Comparison of ENCODE assay signal across 9 cellular contexts in genomic region chr1:19437911-19438310, GRCh38. TPM values are rescaled to one million over a fixed set of nuclear protein-coding genes. Genes with fewer than 3 reads are reported as not detected.
DNase-seq lines count a peak whose midpoint lies in the region; ATAC-seq and TF ChIP-seq lines count a peak whose summit lies in the region.
"Had no signal": no experiment of that assay in that cellular context is flagged by ENCODE, and none has a peak within 500 bp of the region (broad histone marks: within the 10 kb centered on the region; RNA-seq: fewer than 3 reads in every experiment).

No MANE protein-coding gene starts in this region.

- H3K9ac ChIP-seq in smooth muscle cell (ENCODE audit: low read depth): no peak overlapping the region

- H3K27ac ChIP-seq in Peyer's patch (peak overlapping the region; percentile 48 to 88 (median 70)), cingulate gyrus (ENCODE audit: low read depth, low read length) (peak overlapping the region; percentile 88), left lung (peak overlapping the region; percentile 75 to 79), smooth muscle cell (ENCODE audit: low read depth) (peak overlapping the region; percentile 89)

- peaks cover 45% of the 10 kb centered on the region for H3K4me1 Mint-ChIP-seq in T-helper 2 cell treated with Interferon-gamma antibody and Interleukin-4, amounts not matched to agents 5 μg/mL and 100 μg/mL, for 36 hours (ENCODE audit: low read depth)

- no peak overlapping the region for H2AFZ ChIP-seq in smooth muscle cell (ENCODE audit: low read depth)

- H3K4me3 ChIP-seq in Peyer's patch: no peak overlapping the region
- no peak overlapping the region for H3K4me3 ChIP-seq in left lung
- no peak overlapping the region for H3K4me3 ChIP-seq in smooth muscle cell

- H3K9me3 ChIP-seq in Peyer's patch (no peaks in the 10 kb centered on the region), left lung (no peaks in the 10 kb centered on the region), smooth muscle cell (replicated peaks; ENCODE audit: low read depth) (no peaks in the 10 kb centered on the region)

- no peaks in the 10 kb centered on the region for H3K27me3 Mint-ChIP-seq in T-helper 2 cell treated with Interferon-gamma antibody and Interleukin-4, amounts not matched to agents 5 μg/mL and 100 μg/mL, for 36 hours (ENCODE audit: low read depth)

- DNase-seq in Peyer's patch: peak in 1 of 3 donors; percentile 76
- DNase-seq in left lung: peak; percentile 57 to 78
- no peak for DNase-seq in smooth muscle cell (lab: John Stamatoyannopoulos, UW; ENCODE audit: unreplicated experiment)
- no peak for DNase-seq in stimulated activated CD4-positive, alpha-beta T cell treated with anti-CD3 and anti-CD28 coated beads, Interleukin-4, amount 100 ng/mL, for 4 hours
- no peak for DNase-seq in T-helper 2 cell treated with Interferon-gamma antibody and Interleukin-4, amounts not matched to agents 5 μg/mL and 100 μg/mL, for 36 hours (ENCODE audit: low spot score)
- DNase-seq: NCI-H446 had no signal

- H3K36me3 Mint-ChIP-seq in T-helper 2 cell treated with Interferon-gamma antibody and Interleukin-4, amounts not matched to agents 5 μg/mL and 100 μg/mL, for 36 hours (ENCODE audit: low read depth): peaks cover 37% of the 10 kb centered on the region

- TF ChIP-seq CTCF in Peyer's patch (IDR thresholded peaks at IDR 0.05): no peak
- no peak for TF ChIP-seq CTCF in left lung (IDR thresholded peaks at IDR 0.05)
- no peak for TF ChIP-seq CTCF in smooth muscle cell (IDR thresholded peaks at IDR 0.05; ENCODE audit: borderline replicate concordance, insufficient read depth, poor library complexity, severe bottlenecking)

- 83% methylated on average over 17 of the region's 17 CpGs for WGBS in smooth muscle cell (ENCODE audit: low lambda C conversion rate)

- H3K4me1 ChIP-seq in Peyer's patch (peaks cover 0 to 87% (median 15%) of the 10 kb centered on the region in 4 donors), left lung (peaks cover 67 to 86% of the 10 kb centered on the region in 2 donors), smooth muscle cell (ENCODE audit: low read depth) (peaks cover 15% of the 10 kb centered on the region)

- no peaks in the 10 kb centered on the region for H3K36me3 ChIP-seq in Peyer's patch
- peaks cover 0 to 3% of the 10 kb centered on the region in 2 donors for H3K36me3 ChIP-seq in left lung
- no peaks in the 10 kb centered on the region for H3K36me3 ChIP-seq in smooth muscle cell (ENCODE audit: low read depth)

- peak; percentile 31 for ATAC-seq in left lung
- no peak for ATAC-seq in HG03095 (IDR thresholded peaks at IDR 0.05; ENCODE audit: unreplicated experiment)
- no peak for ATAC-seq in GM18519 (IDR thresholded peaks at IDR 0.05; ENCODE audit: low FRiP score, unreplicated experiment)

- H3K27me3 ChIP-seq in Peyer's patch (no peaks in the 10 kb centered on the region), left lung (no peaks in the 10 kb centered on the region), smooth muscle cell (ENCODE audit: low read depth) (no peaks in the 10 kb centered on the region)

- H3K27ac Mint-ChIP-seq in T-helper 2 cell treated with Interferon-gamma antibody and Interleukin-4, amounts not matched to agents 5 μg/mL and 100 μg/mL, for 36 hours: no peak overlapping the region

- H3K4me2 ChIP-seq in smooth muscle cell: no peak overlapping the region

- no peak overlapping the region for H3K4me3 Mint-ChIP-seq in T-helper 2 cell treated with Interferon-gamma antibody and Interleukin-4, amounts not matched to agents 5 μg/mL and 100 μg/mL, for 36 hours

- H3K9me3 Mint-ChIP-seq in T-helper 2 cell treated with Interferon-gamma antibody and Interleukin-4, amounts not matched to agents 5 μg/mL and 100 μg/mL, for 36 hours: no peaks in the 10 kb centered on the region

- peaks cover 29% of the 10 kb centered on the region for H3F3A ChIP-seq in smooth muscle cell (ENCODE audit: low read depth)

- intact Hi-C loops in left lung (cut with DNase I): no loop called here

- TF ChIP-seq POLR2A in Peyer's patch (IDR thresholded peaks at IDR 0.05): no peak

- H4K20me1 ChIP-seq in smooth muscle cell (ENCODE audit: low read depth): peaks cover 98% of the 10 kb centered on the region

- peaks cover 90% of the 10 kb centered on the region for H3K79me2 ChIP-seq in smooth muscle cell (ENCODE audit: low read depth)

RNA-seq across cellular contexts. Expression of gene CAPZB, which starts 47.4 kb away (rescaled TPM):
- total RNA-seq in Peyer's patch (100 to 1,000 TPM; 107 to 210 (median 119) TPM), left lung (100 to 1,000 TPM; 293 to 327 TPM), smooth muscle cell (205 and 209 TPM in 2 replicates)
- 405 TPM in 2 replicates for polyA plus RNA-seq in smooth muscle cell

Comparison
In these comparisons a context has a peak if more than half of its experiments do, and no peak if none do; other contexts are left out.
1. DNase-seq: peak in left lung (2 of 2); none in smooth muscle cell (single experiment), stimulated activated CD4-positive, alpha-beta T cell treated with anti-CD3 and anti-CD28 coated beads, Interleukin-4, amount 100 ng/mL, for 4 hours (0 of 2) and T-helper 2 cell treated with Interferon-gamma antibody and Interleukin-4, amounts not matched to agents 5 μg/mL and 100 μg/mL, for 36 hours (single experiment).
2. Peak in every context shown above with its lines, with median percentiles within 50 percentile points of each other: H3K27ac ChIP-seq.